ENCODE assay signal across 11 cellular contexts in the genomic region with DNA sequence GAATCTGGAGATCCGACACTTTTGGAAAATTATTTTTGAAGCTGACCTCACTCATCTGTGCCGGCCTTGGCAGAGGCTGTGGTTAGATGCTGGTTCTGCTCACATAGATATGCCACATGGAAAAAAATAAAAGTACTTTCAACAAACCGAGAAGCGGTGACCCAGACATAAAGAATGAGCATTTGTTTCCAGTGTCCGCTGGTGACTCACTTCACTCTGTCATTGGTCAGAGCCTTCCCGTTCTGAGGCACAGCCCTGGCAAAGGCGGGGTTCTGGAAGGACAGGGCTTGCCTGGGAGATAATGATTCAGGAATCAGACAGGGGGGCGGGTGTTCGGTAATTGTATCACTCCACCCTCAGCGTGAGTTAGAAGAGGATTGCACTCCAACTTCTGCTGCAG.
DNase-seq lines count a peak whose midpoint lies in the region; ATAC-seq and TF ChIP-seq lines count a peak whose summit lies in the region.
"Had no signal": no experiment of that assay in that cellular context is flagged by ENCODE, and none has a peak within 500 bp of the region (broad histone marks: within the 10 kb centered on the region; RNA-seq: fewer than 3 reads in every experiment).

No MANE protein-coding gene starts in this region.

- peak overlapping the region in 2 of 5 donors; percentile 68 to 78 for H3K27ac ChIP-seq in adrenal gland
- H3K27ac ChIP-seq in aorta (ENCODE audit: low read depth in 1 of 2, low read length in 2 of 2) = no peak overlapping the region

- peak; percentile 56 for ATAC-seq in aorta (ENCODE audit: low FRiP score)

- no peak for TF ChIP-seq CTCF in adrenal gland (IDR thresholded peaks at IDR 0.05)

- peak in 1 of 2 donors; percentile 30 for TF ChIP-seq POLR2A in adrenal gland (IDR thresholded peaks at IDR 0.05)

- 40 to 55% (median 50%) methylated on average over 5 to 10 of the region's 10 CpGs for WGBS in adrenal gland, 4 donors
- 40 to 50% methylated on average over 10 of the region's 10 CpGs for WGBS in aorta, 2 donors

- intact Hi-C loops in adrenal gland (cut with DNase I) (no loop called here), aorta (cut with DNase I) (no loop called here)

- H3K4me1 ChIP-seq in adrenal gland (replicated peaks in 1 of 2) (no peaks in the 10 kb centered on the region), aorta (ENCODE audit: control insufficient read depth in 1 of 2, insufficient read depth in 2 of 2, low read length in 2 of 2) (no peaks in the 10 kb centered on the region)

- DNase-seq in SKM-1 treated with dmso at 0.1 percent for 144 hours (lab: John Stamatoyannopoulos, UW; ENCODE audit: unreplicated experiment) = peak; percentile 6
- no peak for DNase-seq in SKM-1 (lab: John Stamatoyannopoulos, UW; ENCODE audit: unreplicated experiment)
- peak; percentile 69 to 93 (median 85) for DNase-seq in adrenal gland
- peak; percentile 55 for DNase-seq in hepatic stellate cell (ENCODE audit: low spot score)
- DNase-seq in aorta = peak in 1 of 2 donors; percentile 71
- no peak for DNase-seq in NCI-H446 treated with DMSO at 0.1 percent for 48 hours (lab: John Stamatoyannopoulos, UW)
- no peak for DNase-seq in activated gamma-delta T cell treated with Interleukin-2 at 50 U/mL for 16 hours
- no peak for DNase-seq in DMS114 treated with DMSO at 0.1 percent for 48 hours (lab: John Stamatoyannopoulos, UW; ENCODE audit: unreplicated experiment)
- DNase-seq: activated CD4-positive, alpha-beta T cell treated with anti-CD3 and anti-CD28 coated beads, Interleukin-2, amount 50 U/mL, for 1 hour; NCI-H69 had no signal

- H3K36me3 ChIP-seq in adrenal gland (replicated peaks in 1 of 2) = no peaks in the 10 kb centered on the region
- H3K36me3 ChIP-seq in aorta (ENCODE audit: control insufficient read depth in 1 of 2, insufficient read depth in 2 of 2, low read length in 1 of 2) = no peaks in the 10 kb centered on the region

- H3K4me3 ChIP-seq in adrenal gland (no peak overlapping the region), aorta (ENCODE audit: low read length in 2 of 2) (no peak overlapping the region)
- H3K4me3 ChIP-seq: skin epidermis had no signal

- H3K27me3 ChIP-seq in adrenal gland (no peaks in the 10 kb centered on the region), aorta (ENCODE audit: control insufficient read depth in 1 of 2, insufficient read depth in 2 of 2, low read length in 1 of 2) (no peaks in the 10 kb centered on the region)

- H3K9me3 ChIP-seq in adrenal gland (replicated peaks in 1 of 3) = no peaks in the 10 kb centered on the region
- no peaks in the 10 kb centered on the region for H3K9me3 ChIP-seq in aorta (ENCODE audit: control insufficient read depth, low read length)

Comparison
In these comparisons a context has a peak if more than half of its experiments do, and no peak if none do; other contexts are left out.
1. DNase-seq: peak in SKM-1 treated with dmso at 0.1 percent for 144 hours (single experiment), adrenal gland (7 of 7) and hepatic stellate cell (single experiment); none in SKM-1 (single experiment), NCI-H446 treated with DMSO at 0.1 percent for 48 hours (single experiment), activated gamma-delta T cell treated with Interleukin-2 at 50 U/mL for 16 hours (single experiment) and DMS114 treated with DMSO at 0.1 percent for 48 hours (single experiment).